In genomic region chr5:90528704-90529233, GRCh38 we compare ENCODE assay signal across 8 cellular contexts. TPM values are rescaled to one million over a fixed set of nuclear protein-coding genes. Genes with fewer than 3 reads are reported as not detected.
A peak's percentile ranks its signal among the peaks of the same experiment; 100 is the strongest.
DNase-seq lines count a peak whose midpoint lies in the region; ATAC-seq lines count a peak whose summit lies in the region.

No MANE protein-coding gene starts in this region.

- H3K36me3 Mint-ChIP-seq in T-helper 1 cell treated with Interleukin-12 subunit alpha and Interleukin-12 subunit beta and Interleukin-4 antibody, amounts not matched to agents 30 μg/mL and 1 μg/mL, for 36 hours (ENCODE audit: low read depth): peaks cover 15% of the 10 kb centered on the region
- H3K36me3 Mint-ChIP-seq in effector memory CD8-positive, alpha-beta T cell (ENCODE audit: insufficient read depth): peaks cover 34% of the 10 kb centered on the region

- peak; percentile 0 for ATAC-seq in HG02981 (IDR thresholded peaks at IDR 0.05; ENCODE audit: unreplicated experiment)
- peak; percentile 18 for ATAC-seq in effector memory CD8-positive, alpha-beta T cell (replicated peaks)

- DNase-seq in activated CD4-positive, alpha-beta T cell treated with anti-CD3 and anti-CD28 coated beads for 48 hours: peak; percentile 22
- no peak for DNase-seq in activated CD4-positive, alpha-beta T cell treated with anti-CD3 and anti-CD28 coated beads for 1 hour
- DNase-seq in effector memory CD8-positive, alpha-beta T cell: peak in 2 of 3 experiments; percentile 1 to 21
- DNase-seq in myocyte (ENCODE audit: low read depth): peak; percentile 21
- no peak for DNase-seq in MV-4-11 (lab: John Stamatoyannopoulos, UW)
- DNase-seq in NCI-H187 treated with DMSO at 0.1 percent for 48 hours (lab: John Stamatoyannopoulos, UW): no peak

- H3K4me3 Mint-ChIP-seq in T-helper 1 cell treated with Interleukin-12 subunit alpha and Interleukin-12 subunit beta and Interleukin-4 antibody, amounts not matched to agents 30 μg/mL and 1 μg/mL, for 36 hours: peak overlapping the region; percentile 99
- H3K4me3 Mint-ChIP-seq in effector memory CD8-positive, alpha-beta T cell: peak overlapping the region; percentile 91 to 94

- H3K9me3 Mint-ChIP-seq in T-helper 1 cell treated with Interleukin-12 subunit alpha and Interleukin-12 subunit beta and Interleukin-4 antibody, amounts not matched to agents 30 μg/mL and 1 μg/mL, for 36 hours: no peaks in the 10 kb centered on the region
- H3K9me3 Mint-ChIP-seq in effector memory CD8-positive, alpha-beta T cell: no peaks in the 10 kb centered on the region

- H3K4me1 Mint-ChIP-seq in T-helper 1 cell treated with Interleukin-12 subunit alpha and Interleukin-12 subunit beta and Interleukin-4 antibody, amounts not matched to agents 30 μg/mL and 1 μg/mL, for 36 hours (ENCODE audit: low read depth): peaks cover 24% of the 10 kb centered on the region
- peaks cover 21 to 34% of the 10 kb centered on the region in 2 donors for H3K4me1 Mint-ChIP-seq in effector memory CD8-positive, alpha-beta T cell (ENCODE audit: low read depth in 2 of 2)

- H3K27me3 Mint-ChIP-seq in T-helper 1 cell treated with Interleukin-12 subunit alpha and Interleukin-12 subunit beta and Interleukin-4 antibody, amounts not matched to agents 30 μg/mL and 1 μg/mL, for 36 hours (ENCODE audit: low read depth): peaks cover 21% of the 10 kb centered on the region
- H3K27me3 Mint-ChIP-seq in effector memory CD8-positive, alpha-beta T cell: peaks cover 15% of the 10 kb centered on the region in 2 donors

- peak overlapping the region; percentile 89 for H3K27ac Mint-ChIP-seq in T-helper 1 cell treated with Interleukin-12 subunit alpha and Interleukin-12 subunit beta and Interleukin-4 antibody, amounts not matched to agents 30 μg/mL and 1 μg/mL, for 36 hours
- H3K27ac Mint-ChIP-seq in effector memory CD8-positive, alpha-beta T cell: peak overlapping the region; percentile 96 to 97

RNA-seq across cellular contexts. Expression of gene LYSMD3, which starts 0.6 kb away (rescaled TPM):
- 14.3 and 15.8 TPM in 2 replicates for total RNA-seq in myocyte
- polyA plus RNA-seq in myocyte (2012): 7.0 TPM

RNA-seq across cellular contexts. Expression of gene ADGRV1, which starts 29.8 kb away (rescaled TPM):
- 3.9 and 4.4 TPM in 2 replicates for total RNA-seq in myocyte
- 0.08 TPM for polyA plus RNA-seq in myocyte (2012)

RNA-seq across cellular contexts. Expression of gene POLR3G, which starts 54.1 kb away (rescaled TPM):
- 2.3 and 5.3 TPM in 2 replicates for total RNA-seq in myocyte
- 0.69 TPM for polyA plus RNA-seq in myocyte (2012)

RNA-seq across cellular contexts. Expression of gene MBLAC2, which starts 54.2 kb away (rescaled TPM):
- 3.7 and 4.9 TPM in 2 replicates for total RNA-seq in myocyte
- 2.7 TPM for polyA plus RNA-seq in myocyte (2012)

Comparison
In these comparisons a context has a peak if more than half of its experiments do, and no peak if none do; other contexts are left out.
1. DNase-seq: peak in activated CD4-positive, alpha-beta T cell treated with anti-CD3 and anti-CD28 coated beads for 48 hours (single experiment), effector memory CD8-positive, alpha-beta T cell (2 of 3) and myocyte (single experiment); none in activated CD4-positive, alpha-beta T cell treated with anti-CD3 and anti-CD28 coated beads for 1 hour (single experiment), MV-4-11 (single experiment) and NCI-H187 treated with DMSO at 0.1 percent for 48 hours (single experiment).